Comparison of ENCODE assay signal across 8 cellular contexts in genomic region chr5:53381-54174, GRCh38. TPM values are rescaled to one million over a fixed set of nuclear protein-coding genes. Genes with fewer than 3 reads are reported as not detected.
DNase-seq lines count a peak whose midpoint lies in the region; ATAC-seq, FAIRE-seq and TF ChIP-seq lines count a peak whose summit lies in the region.

No MANE protein-coding gene starts in this region.

- H2AK5ac ChIP-seq in mesenchymal stem cell (ENCODE audit: low read length, severe bottlenecking) = no peak overlapping the region

- H3K4me1 ChIP-seq in A549 (0 out of 3 replicates have a peak, but pooled peaks cover 5% of the 10 kb centered on the region), HUES48 (ENCODE audit: control insufficient read depth, insufficient read depth, low read length) (peaks cover 16% of the 10 kb centered on the region), SJSA1 (replicated peaks) (no peaks in the 10 kb centered on the region), mesenchymal stem cell (ENCODE audit: control insufficient read depth, insufficient read depth, low read depth, low read length) (peaks cover 13% of the 10 kb centered on the region), testis (peaks cover 7% of the 10 kb centered on the region), PC-9 (replicated peaks; ENCODE audit: insufficient read depth) (no peaks in the 10 kb centered on the region)

- H2BK120ac ChIP-seq in mesenchymal stem cell (ENCODE audit: low read depth, low read length) = no peak overlapping the region

- peak; percentile 18; the same call in 1 of the 3 replicates for TF ChIP-seq CTCF in A549 (IDR thresholded peaks at IDR 0.05)
- peak; percentile 59 for TF ChIP-seq CTCF in chondrocyte (IDR thresholded peaks at IDR 0.05)
- TF ChIP-seq CTCF in testis (IDR thresholded peaks at IDR 0.05) = no peak
- TF ChIP-seq CTCF in PC-9 (conservative IDR thresholded peaks at IDR 0.05) = no peak

- H2BK12ac ChIP-seq in mesenchymal stem cell (ENCODE audit: low read length in 2 of 2) = no peak overlapping the region

- CTCF ChIA-PET in A549 (lab: Yijun Ruan, JAX) = no interaction called here
- CTCF ChIA-PET in PC-9 (lab: Charles Lee) = interaction anchor here (0.6 kb wide), 1 partner anchor 405 kb away, joined by 3 read pairs; no protein-coding TSS in a partner anchor

- no peak overlapping the region for H4K8ac ChIP-seq in mesenchymal stem cell (ENCODE audit: low read length)

- peaks cover 2% of the 10 kb centered on the region for H3K9me3 Mint-ChIP-seq in chondrocyte (ENCODE audit: low read depth)

- H3K36me3 Mint-ChIP-seq in chondrocyte (ENCODE audit: low read depth) = peaks cover 1% of the 10 kb centered on the region

- H3K27ac ChIP-seq in A549 (peak overlapping the region; percentile 46 to 84; a peak in 5 of 6 replicates), HUES48 (ENCODE audit: low read depth, low read length) (peak overlapping the region; percentile 96), SJSA1 (no peak overlapping the region), mesenchymal stem cell (ENCODE audit: low read length, poor library complexity, severe bottlenecking) (no peak overlapping the region), testis (no peak overlapping the region), PC-9 (no peak overlapping the region)

- peak overlapping the region; percentile 36 for H2AFZ ChIP-seq in mesenchymal stem cell (ENCODE audit: low read depth, low read length)
- H2AFZ ChIP-seq in PC-9 = no peak overlapping the region

- no peak overlapping the region for H3K23ac ChIP-seq in mesenchymal stem cell (ENCODE audit: low read length in 2 of 2)

- no peak for TF ChIP-seq EP300 in A549 (IDR thresholded peaks at IDR 0.05)

- WGBS in A549 (ENCODE audit: missing lambda C conversion rate) = 11% methylated on average over 14 of the region's 84 CpGs
- WGBS in mesenchymal stem cell = 2% methylated on average over 55 of the region's 84 CpGs
- WGBS in testis, 2 donors = 1 to 2% methylated on average over 12 to 78 of the region's 84 CpGs

- H3K9me2 ChIP-seq in PC-9 (ENCODE audit: insufficient read depth) = no peaks in the 10 kb centered on the region

- peaks cover 45% of the 10 kb centered on the region for H3K27me3 ChIP-seq in HUES48 (ENCODE audit: control insufficient read depth, insufficient read depth, low read length)
- peaks cover 50% of the 10 kb centered on the region for H3K27me3 ChIP-seq in SJSA1 (replicated peaks)
- H3K27me3 ChIP-seq in mesenchymal stem cell (ENCODE audit: control insufficient read depth in 1 of 2, insufficient read depth in 1 of 2, low read length in 2 of 2) = peaks cover 47 to 62% of the 10 kb centered on the region in 2 experiments
- no peaks in the 10 kb centered on the region for H3K27me3 ChIP-seq in testis
- peaks cover 4% of the 10 kb centered on the region; the same call in 1 of the 2 replicates for H3K27me3 ChIP-seq in PC-9 (ENCODE audit: insufficient read depth, low read depth)

- 0 out of 2 replicates have a peak, but pooled peaks cover 3% of the 10 kb centered on the region for H4K20me1 ChIP-seq in PC-9 (ENCODE audit: insufficient read depth)

- peak overlapping the region; percentile 44 for H3K4me3 Mint-ChIP-seq in chondrocyte (ENCODE audit: unreplicated experiment)

- peaks cover 4% of the 10 kb centered on the region for H3K4me1 Mint-ChIP-seq in chondrocyte (ENCODE audit: low read depth)

- H3K36me3 ChIP-seq in HUES48 (ENCODE audit: control insufficient read depth, insufficient read depth, low read length) (peaks cover 5% of the 10 kb centered on the region), SJSA1 (no peaks in the 10 kb centered on the region), mesenchymal stem cell (ENCODE audit: control insufficient read depth in 1 of 2, insufficient read depth in 2 of 2, low read depth in 1 of 2, low read length in 2 of 2) (no peaks in the 10 kb centered on the region), testis (ENCODE audit: low read depth, missing control alignments) (no peaks in the 10 kb centered on the region), PC-9 (ENCODE audit: low read depth) (no peaks in the 10 kb centered on the region)

- peak overlapping the region; percentile 85 for H3K4me2 ChIP-seq in A549
- peak overlapping the region; percentile 94 for H3K4me2 ChIP-seq in mesenchymal stem cell (ENCODE audit: low read length, poor library complexity, severe bottlenecking)
- H3K4me2 ChIP-seq in PC-9 = no peak overlapping the region

- no peaks in the 10 kb centered on the region for H3K79me1 ChIP-seq in mesenchymal stem cell (replicated peaks; ENCODE audit: low read length, poor library complexity, severe bottlenecking)

- H3K14ac ChIP-seq in mesenchymal stem cell (ENCODE audit: low read length in 2 of 2) = no peak overlapping the region

- H2BK15ac ChIP-seq in mesenchymal stem cell (ENCODE audit: low read depth, poor library complexity, severe bottlenecking) = no peak overlapping the region

- H3K9ac ChIP-seq in HUES48 (ENCODE audit: low read depth, low read length) (peak overlapping the region; percentile 84), mesenchymal stem cell (ENCODE audit: low read length) (no peak overlapping the region)

- POLR2A ChIA-PET in A549 (lab: Yijun Ruan, JAX) = no interaction called here
- POLR2A ChIA-PET in PC-9 (lab: Charles Lee; ENCODE audit: unreplicated experiment) = no interaction called here

- H2BK5ac ChIP-seq in mesenchymal stem cell (ENCODE audit: low read depth, low read length, poor library complexity, severe bottlenecking) = no peak overlapping the region

- no peak overlapping the region for H3K18ac ChIP-seq in mesenchymal stem cell (ENCODE audit: low read depth in 1 of 2, low read length in 2 of 2)

- FAIRE-seq in A549 (lab: Jason Lieb, UNC) = no peak

- H3K9me3 ChIP-seq in A549 (no peaks in the 10 kb centered on the region), HUES48 (ENCODE audit: control insufficient read depth, insufficient read depth, low read length) (no peaks in the 10 kb centered on the region), SJSA1 (replicated peaks) (no peaks in the 10 kb centered on the region), mesenchymal stem cell (ENCODE audit: control insufficient read depth, low read length) (no peaks in the 10 kb centered on the region), testis (no peaks in the 10 kb centered on the region), PC-9 (ENCODE audit: insufficient read depth, low read depth) (no peaks in the 10 kb centered on the region)

- no peak overlapping the region for H4K91ac ChIP-seq in mesenchymal stem cell (ENCODE audit: low read length)

- H3K27me3 Mint-ChIP-seq in chondrocyte (ENCODE audit: low read depth) = peaks cover 46% of the 10 kb centered on the region

- peak; percentile 45 to 49 for DNase-seq in A549 (ENCODE audit: low read depth in 1 of 2, low spot score in 1 of 2)
- no peak for DNase-seq in SJSA1 (ENCODE audit: low read depth in 1 of 2, low spot score in 2 of 2)
- no peak for DNase-seq in chondrocyte (ENCODE audit: low spot score)
- peak; percentile 19 for DNase-seq in mesenchymal stem cell
- peak; percentile 43 for DNase-seq in testis
- DNase-seq in PC-9 = no peak

- H3F3A ChIP-seq in PC-9 (ENCODE audit: insufficient read depth, low read depth) = no peaks in the 10 kb centered on the region

- no peaks in the 10 kb centered on the region for H3K79me2 ChIP-seq in PC-9 (ENCODE audit: low read depth)

- H3K4me3 ChIP-seq in A549 (peak overlapping the region; percentile 55), HUES48 (ENCODE audit: low read depth, low read length) (peak overlapping the region; percentile 92), SJSA1 (0 out of 2 replicates have a peak overlapping the region, but pooled peaks have one; percentile 18), mesenchymal stem cell (ENCODE audit: insufficient read depth in 1 of 2, low read depth in 1 of 2, low read length in 2 of 2) (peak overlapping the region; percentile 44 to 62), testis (peak overlapping the region; percentile 51 to 60), PC-9 (no peak overlapping the region)

- ATAC-seq in A549 (peak; percentile 81 to 92), HG03045 (IDR thresholded peaks at IDR 0.05; ENCODE audit: unreplicated experiment) (no peak)

- TF ChIP-seq RAD21 in A549 (conservative IDR thresholded peaks at IDR 0.05 in 1 of 2, IDR thresholded peaks at IDR 0.05 in 1 of 2) = peak; percentile 13 to 39; a peak in 2 of 5 replicates

- intact Hi-C loops in testis (cut with DNase I; ENCODE audit: low total_unique reads) (no loop called here), PC-9 (cut with micrococcal nuclease; ENCODE audit: unreplicated experiment) (no loop called here)

- no TSS peak for BruUV-seq in PC-9 (replicated peaks; lab: Mats Ljungman, UMichigan)

- no peak overlapping the region for H3K4ac ChIP-seq in mesenchymal stem cell (ENCODE audit: low read depth in 1 of 2, low read length in 2 of 2)

- H3K27ac Mint-ChIP-seq in chondrocyte (ENCODE audit: unreplicated experiment) = no peak overlapping the region

- peak; percentile 11; the same call in 1 of the 2 replicates for TF ChIP-seq POLR2A in A549 (IDR thresholded peaks at IDR 0.05; ENCODE audit: low read length)
- TF ChIP-seq POLR2A in testis (IDR thresholded peaks at IDR 0.05) = no peak

TF ChIP-seq in A549, 52 proteins besides CTCF, POLR2A, EP300 and RAD21:
- TF ChIP-seq HOXB13 (CRISPR knock-in tag; IDR thresholded peaks at IDR 0.05; ENCODE audit: low read depth) (no peak), MAFK (IDR thresholded peaks at IDR 0.05; ENCODE audit: partially characterized antibody) (no peak), CEBPB (IDR thresholded peaks at IDR 0.05) (no peak), CBX8 (IDR thresholded peaks at IDR 0.05) (no peak), HEYL (CRISPR knock-in tag; IDR thresholded peaks at IDR 0.05) (no peak)

RNA-seq across cellular contexts. Expression of gene PLEKHG4B, which starts 38.4 kb away (rescaled TPM):
- 0.59 and 0.78 TPM in 2 replicates for polyA plus RNA-seq in A549 (2011; rRNA removed)
- polyA plus RNA-seq in A549 (2012; cell fraction: cytosol; rRNA removed) = 0.42 and 0.71 TPM in 2 replicates
- polyA plus RNA-seq in A549 (2012; cell fraction: nucleus; rRNA removed) = 1.9 and 2.7 TPM in 2 replicates
- 0.57 to 0.67 TPM (median 0.66 TPM) in 3 replicates for polyA plus RNA-seq in A549 (2017; fragmentation: RNase III; extraction: RNeasy Plus Mini Kit Qiagen cat#74134 plus additional on column Dnase treatment)
- 0.12 and 0.73 TPM in 2 replicates for polyA minus RNA-seq in A549 (2011; rRNA and poly(A)+ RNA removed)
- total RNA-seq in SJSA1 (2014; rRNA removed; shearing (Covaris generic)) = 0.03 and 0.34 TPM in 2 replicates
- total RNA-seq in chondrocyte = 1.4 to 10.2 TPM (median 2.0 TPM) in 3 replicates
- polyA plus RNA-seq in mesenchymal stem cell (2013, experiment 1 of 2) = 0.25 TPM
- polyA plus RNA-seq in mesenchymal stem cell (2013, experiment 2 of 2) = 0.14 TPM
- 1 to 10 TPM; 6.0 to 6.9 TPM for total RNA-seq in testis
- polyA plus RNA-seq in testis (ENCODE audit: insufficient read depth, low read depth, low replicate concordance) = 3.2 TPM
- not detected in 2 replicates for total RNA-seq in PC-9 (2021)

Comparison
In these comparisons a context has a peak if more than half of its experiments do, and no peak if none do; other contexts are left out.
1. DNase-seq: peak in A549 (2 of 2), mesenchymal stem cell (single experiment) and testis (single experiment); none in SJSA1 (0 of 2), chondrocyte (single experiment) and PC-9 (0 of 2).
2. H3K27ac ChIP-seq: peak in A549 (2 of 2) and HUES48 (single experiment); none in SJSA1 (single experiment), mesenchymal stem cell (single experiment), testis (0 of 2) and PC-9 (single experiment).
3. CTCF ChIP-seq: peak in A549 (single experiment) and chondrocyte (single experiment); none in testis (0 of 3) and PC-9 (single experiment).